13 cellular contexts compared by ENCODE assay signal in genomic region chr2:75528221-75528977, GRCh38. TPM values are rescaled to one million over a fixed set of nuclear protein-coding genes. Genes with fewer than 3 reads are reported as not detected.
A peak's percentile ranks its signal among the peaks of the same experiment; 100 is the strongest.
DNase-seq lines count a peak whose midpoint lies in the region; ATAC-seq and TF ChIP-seq lines count a peak whose summit lies in the region.
"Had no signal": no experiment of that assay in that cellular context is flagged by ENCODE, and none has a peak within 500 bp of the region (broad histone marks: within the 10 kb centered on the region; RNA-seq: fewer than 3 reads in every experiment).

No MANE protein-coding gene starts in this region.

- 52% methylated on average over 5 of the region's 5 CpGs for WGBS in smooth muscle cell (ENCODE audit: low lambda C conversion rate)

- peak overlapping the region; percentile 29 for H3K27ac ChIP-seq in smooth muscle cell (ENCODE audit: low read depth)
- H3K27ac ChIP-seq: sigmoid colon, SJSA1 had no signal

- DNase-seq in NCI-H2196 (lab: John Stamatoyannopoulos, UW; ENCODE audit: unreplicated experiment), result peak; percentile 0
- DNase-seq in NCI-H2196 treated with DMSO at 0.1 percent for 48 hours (lab: John Stamatoyannopoulos, UW; ENCODE audit: unreplicated experiment), result no peak
- DNase-seq in NCI-H69 (lab: John Stamatoyannopoulos, UW), result peak; percentile 87
- DNase-seq in epithelial cell of esophagus (ENCODE audit: low read depth), result peak; percentile 57
- DNase-seq in smooth muscle cell (lab: John Stamatoyannopoulos, UW; ENCODE audit: unreplicated experiment), result no peak
- DNase-seq in natural killer cell, result no peak
- DNase-seq in AML-193 (lab: John Stamatoyannopoulos, UW), result no peak
- DNase-seq in RKO (ENCODE audit: low spot score), result no peak
- DNase-seq: activated CD4-positive, alpha-beta memory T cell treated with anti-CD3 and anti-CD28 coated beads for 36 hours; amygdala; sigmoid colon; stimulated activated naive CD4-positive, alpha-beta T cell had no signal

- H3K27me3 ChIP-seq in smooth muscle cell (ENCODE audit: low read depth), result no peaks in the 10 kb centered on the region
- H3K27me3 ChIP-seq: SJSA1 had no signal

- intact Hi-C loops in natural killer cell (cut with micrococcal nuclease), result no loop called here

- no peak overlapping the region for H3K27ac Mint-ChIP-seq in natural killer cell
- H3K27ac Mint-ChIP-seq: activated CD4-positive, alpha-beta memory T cell treated with anti-CD3 and anti-CD28 coated beads for 36 hours had no signal

- no peaks in the 10 kb centered on the region for H3K9me3 ChIP-seq in smooth muscle cell (replicated peaks; ENCODE audit: low read depth)
- H3K9me3 ChIP-seq: sigmoid colon, SJSA1 had no signal

- H4K20me1 ChIP-seq in smooth muscle cell (ENCODE audit: low read depth), result peaks cover 72% of the 10 kb centered on the region

- ATAC-seq in natural killer cell, result no peak

- H2AFZ ChIP-seq in smooth muscle cell (ENCODE audit: low read depth), result no peak overlapping the region

- H3K36me3 Mint-ChIP-seq in natural killer cell, result no peaks in the 10 kb centered on the region
- H3K36me3 Mint-ChIP-seq: activated CD4-positive, alpha-beta memory T cell treated with anti-CD3 and anti-CD28 coated beads for 36 hours had no signal

- no peak overlapping the region for H3K9ac ChIP-seq in smooth muscle cell (ENCODE audit: low read depth)

- TF ChIP-seq CTCF in epithelial cell of esophagus (IDR thresholded peaks at IDR 0.05; ENCODE audit: insufficient read depth, low read depth, low read length, missing control alignments) (no peak), smooth muscle cell (IDR thresholded peaks at IDR 0.05; ENCODE audit: borderline replicate concordance, insufficient read depth, poor library complexity, severe bottlenecking) (no peak), natural killer cell (IDR thresholded peaks at IDR 0.05) (no peak)

- H3K4me3 ChIP-seq in epithelial cell of esophagus (ENCODE audit: low read length) (no peak overlapping the region), smooth muscle cell (no peak overlapping the region)
- H3K4me3 ChIP-seq: sigmoid colon, SJSA1 had no signal

- H3K4me2 ChIP-seq in smooth muscle cell, result peak overlapping the region; percentile 35

- H3K4me1 Mint-ChIP-seq in natural killer cell, result no peaks in the 10 kb centered on the region

- peaks cover 32% of the 10 kb centered on the region for H3K79me2 ChIP-seq in smooth muscle cell (ENCODE audit: low read depth)

- no peak overlapping the region for H3K4me3 Mint-ChIP-seq in natural killer cell
- H3K4me3 Mint-ChIP-seq: activated CD4-positive, alpha-beta memory T cell treated with anti-CD3 and anti-CD28 coated beads for 36 hours had no signal

- H3K36me3 ChIP-seq in smooth muscle cell (ENCODE audit: low read depth), result no peaks in the 10 kb centered on the region
- H3K36me3 ChIP-seq: sigmoid colon had no signal

- no peaks in the 10 kb centered on the region for H3F3A ChIP-seq in smooth muscle cell (ENCODE audit: low read depth)

- no peaks in the 10 kb centered on the region for H3K4me1 ChIP-seq in smooth muscle cell (ENCODE audit: low read depth)
- H3K4me1 ChIP-seq: sigmoid colon had no signal

- no peaks in the 10 kb centered on the region for H3K27me3 Mint-ChIP-seq in natural killer cell (ENCODE audit: low read depth in 2 of 2)

- H3K9me3 Mint-ChIP-seq in natural killer cell, result no peaks in the 10 kb centered on the region
- H3K9me3 Mint-ChIP-seq: activated CD4-positive, alpha-beta memory T cell treated with anti-CD3 and anti-CD28 coated beads for 36 hours had no signal

RNA-seq across cellular contexts. Expression of gene EVA1A, which starts 32.3 kb away (rescaled TPM):
- total RNA-seq in smooth muscle cell, result 54.3 and 84.1 TPM in 2 replicates
- 72.8 and 89.2 TPM in 2 replicates for polyA plus RNA-seq in smooth muscle cell
- not detected for total RNA-seq in natural killer cell
- total RNA-seq: activated CD4-positive, alpha-beta memory T cell treated with anti-CD3 and anti-CD28 coated beads for 36 hours had no signal

Comparison
In these comparisons a context has a peak if more than half of its experiments do, and no peak if none do; other contexts are left out.
1. DNase-seq: peak in NCI-H2196 (single experiment), NCI-H69 (single experiment) and epithelial cell of esophagus (single experiment); none in NCI-H2196 treated with DMSO at 0.1 percent for 48 hours (single experiment), smooth muscle cell (single experiment), natural killer cell (single experiment), AML-193 (0 of 2) and RKO (single experiment).
2. RNA of gene EVA1A, which starts 32.3 kb away (total RNA-seq): 54.3 to 84.1 TPM in smooth muscle cell; not detected in natural killer cell; every median in the first group is over 10 times any median in the second.